8 cellular contexts compared by ENCODE assay signal in genomic region chr9:33676746-33677505, GRCh38.
DNase-seq lines count a peak whose midpoint lies in the region; ATAC-seq, FAIRE-seq and TF ChIP-seq lines count a peak whose summit lies in the region.

No MANE protein-coding gene starts in this region.

- H3K27me3 ChIP-seq in endothelial cell of umbilical vein (ENCODE audit: control insufficient read depth in 2 of 2, insufficient read depth in 2 of 2, low read length in 2 of 2): peaks cover 16 to 57% of the 10 kb centered on the region in 2 experiments

- H3K9me3 ChIP-seq in endothelial cell of umbilical vein (replicated peaks; ENCODE audit: control insufficient read depth, insufficient read depth, low read length): no peaks in the 10 kb centered on the region

- no peaks in the 10 kb centered on the region for H4K20me1 ChIP-seq in endothelial cell of umbilical vein (replicated peaks; ENCODE audit: control insufficient read depth, extremely low read depth, insufficient read depth, low read length)

- ATAC-seq in HG03342 (IDR thresholded peaks at IDR 0.05; ENCODE audit: unreplicated experiment) (no peak), HG02852 (IDR thresholded peaks at IDR 0.05; ENCODE audit: unreplicated experiment) (no peak)

- H3K4me2 ChIP-seq in endothelial cell of umbilical vein (ENCODE audit: insufficient read depth, low read length): peak overlapping the region; percentile 64

- peak overlapping the region; percentile 29 for H3K27ac Mint-ChIP-seq in stimulated activated naive CD8-positive, alpha-beta T cell treated with anti-CD3 and anti-CD28 coated beads, Interleukin-15, Interleukin-2, amounts not matched to agents 100 ng/mL and 50 ng/mL, for 24 hours

- dilution Hi-C loops in endothelial cell of umbilical vein (cut with MboI; ENCODE audit: extremely low pct_ligation_motif_present, low sequenced_read_pairs): no loop called here

- H3K4me1 ChIP-seq in endothelial cell of umbilical vein (ENCODE audit: control insufficient read depth, extremely low read depth, insufficient read depth, low read length): peaks cover 3% of the 10 kb centered on the region

- no peak for TF ChIP-seq CTCF in endothelial cell of umbilical vein (IDR thresholded peaks at IDR 0.05; ENCODE audit: extremely low read depth in 1 of 2, insufficient read depth in 1 of 2, low read depth in 1 of 2, low read length in 2 of 2)

- intact Hi-C loops in endothelial cell of umbilical vein (cut with micrococcal nuclease): loop anchor here (5.0 kb wide), 1 partner anchor 40 kb away; no protein-coding TSS in a partner anchor

- FAIRE-seq in endothelial cell of umbilical vein (lab: Jason Lieb, UNC): no peak

- no peak overlapping the region for H3K9ac ChIP-seq in endothelial cell of umbilical vein (replicated peaks; ENCODE audit: extremely low read depth, insufficient read depth, low read length)

- H3K4me3 Mint-ChIP-seq in stimulated activated naive CD8-positive, alpha-beta T cell treated with anti-CD3 and anti-CD28 coated beads, Interleukin-15, Interleukin-2, amounts not matched to agents 100 ng/mL and 50 ng/mL, for 24 hours: peak overlapping the region; percentile 86

- H3K79me2 ChIP-seq in endothelial cell of umbilical vein (ENCODE audit: control insufficient read depth, insufficient read depth, low read length): no peaks in the 10 kb centered on the region

- no peaks in the 10 kb centered on the region for H3K36me3 Mint-ChIP-seq in stimulated activated naive CD8-positive, alpha-beta T cell treated with anti-CD3 and anti-CD28 coated beads, Interleukin-15, Interleukin-2, amounts not matched to agents 100 ng/mL and 50 ng/mL, for 24 hours (ENCODE audit: low read depth)

- no TSS peak for BruUV-seq in endothelial cell of umbilical vein (replicated peaks; lab: Mats Ljungman, UMichigan)

- TF ChIP-seq POLR2A in endothelial cell of umbilical vein (IDR thresholded peaks at IDR 0.05; ENCODE audit: low read depth, low read length): no peak

- H3K9me1 ChIP-seq in endothelial cell of umbilical vein (replicated peaks; ENCODE audit: control insufficient read depth, extremely low read depth, insufficient read depth, low read length): no peaks in the 10 kb centered on the region

- peaks cover 11% of the 10 kb centered on the region for H3K4me1 Mint-ChIP-seq in stimulated activated naive CD8-positive, alpha-beta T cell treated with anti-CD3 and anti-CD28 coated beads, Interleukin-15, Interleukin-2, amounts not matched to agents 100 ng/mL and 50 ng/mL, for 24 hours (ENCODE audit: low read depth)

- POLR2A ChIA-PET in endothelial cell of umbilical vein (lab: Charles Lee): no interaction called here

- peaks cover 81% of the 10 kb centered on the region for H3K27me3 Mint-ChIP-seq in stimulated activated naive CD8-positive, alpha-beta T cell treated with anti-CD3 and anti-CD28 coated beads, Interleukin-15, Interleukin-2, amounts not matched to agents 100 ng/mL and 50 ng/mL, for 24 hours

- no peaks in the 10 kb centered on the region for H3K9me3 Mint-ChIP-seq in stimulated activated naive CD8-positive, alpha-beta T cell treated with anti-CD3 and anti-CD28 coated beads, Interleukin-15, Interleukin-2, amounts not matched to agents 100 ng/mL and 50 ng/mL, for 24 hours

- CTCF ChIA-PET in endothelial cell of umbilical vein (lab: Charles Lee): interaction anchor here (1.2 kb wide), 2 partner anchors 45 to 53 kb away, joined by 3 to 5 read pairs; no protein-coding TSS in a partner anchor

- H2AFZ ChIP-seq in endothelial cell of umbilical vein (ENCODE audit: low read depth, low read length): peak overlapping the region; percentile 92

- no peaks in the 10 kb centered on the region for H3K36me3 ChIP-seq in endothelial cell of umbilical vein (ENCODE audit: control insufficient read depth in 2 of 2, extremely low read depth in 1 of 2, insufficient read depth in 2 of 2, low read length in 2 of 2)

- peak; percentile 17 for DNase-seq in GM03348 (ENCODE audit: low spot score)
- peak; percentile 90 for DNase-seq in NCI-H146 (lab: John Stamatoyannopoulos, UW)
- DNase-seq in activated CD8-positive, alpha-beta memory T cell treated with anti-CD3 and anti-CD28 coated beads for 24 hours: peak; percentile 68
- peak; percentile 24 for DNase-seq in endothelial cell of umbilical vein (ENCODE audit: low read depth, low spot score)
- DNase-seq in middle frontal gyrus (ENCODE audit: extremely low spot score, low spot score): peak; percentile 11

- H3K4me3 ChIP-seq in endothelial cell of umbilical vein (replicated peaks in 1 of 3; ENCODE audit: insufficient read depth in 1 of 3, low read depth in 1 of 3, low read length in 3 of 3): peak overlapping the region; percentile 26 to 34 (median 32)

- H3K27ac ChIP-seq in endothelial cell of umbilical vein (ENCODE audit: insufficient read depth, low read depth, low read length): no peak overlapping the region

TF ChIP-seq in endothelial cell of umbilical vein, 7 proteins besides CTCF, POLR2A, EP300 and RAD21:
- TF ChIP-seq POLR2AphosphoS5 (IDR thresholded peaks at IDR 0.05; ENCODE audit: insufficient read depth, low read depth, low read length): no peak
- no peak for TF ChIP-seq GATA2 (IDR thresholded peaks at IDR 0.05; ENCODE audit: insufficient read depth, insufficient read length, low read depth, low read length)
- TF ChIP-seq EZH2 (IDR thresholded peaks at IDR 0.05; ENCODE audit: borderline replicate concordance, low read depth, low read length, severe bottlenecking): peak; percentile 7

Comparison
In these comparisons a context has a peak if more than half of its experiments do, and no peak if none do; other contexts are left out.
1. DNase-seq: peak in every context shown above with its lines; median percentile 90 in NCI-H146; 68 in activated CD8-positive, alpha-beta memory T cell treated with anti-CD3 and anti-CD28 coated beads for 24 hours; 24 in endothelial cell of umbilical vein; 17 in GM03348; 11 in middle frontal gyrus.